In genomic region chr21:14388282-14388681, GRCh38 we compare ENCODE assay signal across 22 cellular contexts. TPM values are rescaled to one million over a fixed set of nuclear protein-coding genes. Genes with fewer than 3 reads are reported as not detected.
A peak's percentile ranks its signal among the peaks of the same experiment; 100 is the strongest.
DNase-seq lines count a peak whose midpoint lies in the region; ATAC-seq, FAIRE-seq and TF ChIP-seq lines count a peak whose summit lies in the region.
"Had no signal": no experiment of that assay in that cellular context is flagged by ENCODE, and none has a peak within 500 bp of the region (broad histone marks: within the 10 kb centered on the region; RNA-seq: fewer than 3 reads in every experiment).

No MANE protein-coding gene starts in this region.

- no peak overlapping the region for H4K5ac ChIP-seq in IMR-90 (ENCODE audit: low read depth, low read length)

- H2AK9ac ChIP-seq in IMR-90 (replicated peaks; ENCODE audit: low read depth, low read length, poor library complexity): no peak overlapping the region

- H3K27ac ChIP-seq in A549 (no peak overlapping the region), IMR-90 (ENCODE audit: insufficient read depth, low read length) (no peak overlapping the region), kidney (ENCODE audit: low read depth in 2 of 2, low read length in 2 of 2) (no peak overlapping the region)
- H3K27ac ChIP-seq: BLaER1 treated with 17β-estradiol and CSF1 and Interleukin-3, amounts not matched to agents 10 nM and 100 nM; C4-2B had no signal

- H3K9me3 ChIP-seq in A549: no peaks in the 10 kb centered on the region
- no peaks in the 10 kb centered on the region for H3K9me3 ChIP-seq in IMR-90 (ENCODE audit: control insufficient read depth, insufficient read depth, low read length)
- no peaks in the 10 kb centered on the region for H3K9me3 ChIP-seq in kidney (ENCODE audit: control insufficient read depth in 1 of 2, low read length in 2 of 2)
- H3K9me3 ChIP-seq: BLaER1 treated with 17β-estradiol and CSF1 and Interleukin-3, amounts not matched to agents 10 nM and 100 nM; Caco-2 had no signal

- H3K4me1 ChIP-seq in A549 (0 out of 3 replicates have a peak, but pooled peaks cover 3% of the 10 kb centered on the region), IMR-90 (ENCODE audit: control insufficient read depth, insufficient read depth, low read length) (no peaks in the 10 kb centered on the region), kidney (ENCODE audit: control insufficient read depth in 1 of 2, insufficient read depth in 1 of 2, low read depth in 1 of 2, low read length in 2 of 2) (no peaks in the 10 kb centered on the region)
- H3K4me1 ChIP-seq: Caco-2 had no signal

- H3K36me3 ChIP-seq in IMR-90 (ENCODE audit: control insufficient read depth, insufficient read depth, low read length) (no peaks in the 10 kb centered on the region), kidney (ENCODE audit: control insufficient read depth in 1 of 2, insufficient read depth in 2 of 2, low read length in 2 of 2) (no peaks in the 10 kb centered on the region)
- H3K36me3 ChIP-seq: BLaER1 treated with 17β-estradiol and CSF1 and Interleukin-3, amounts not matched to agents 10 nM and 100 nM had no signal

- DNase-seq in A549 (ENCODE audit: low read depth in 1 of 2, low spot score in 1 of 2): no peak
- DNase-seq in IMR-90: no peak
- no peak for DNase-seq in kidney
- no peak for DNase-seq in GM03348 (ENCODE audit: low spot score)
- DNase-seq: 8988T; AML-193; Caco-2; Calu3; CD4-positive, alpha-beta T cell; CD8-positive, alpha-beta T cell; DMS79 treated with DMSO at 0.1 percent for 48 hours; GF-D8 had no signal

- no peak overlapping the region for H3K18ac ChIP-seq in IMR-90 (ENCODE audit: low read depth, low read length)

- POLR2A ChIA-PET in A549 (lab: Yijun Ruan, JAX): no interaction called here
- POLR2A ChIA-PET in IMR-90 (lab: Charles Lee; ENCODE audit: unreplicated experiment): no interaction called here

- H3K14ac ChIP-seq in IMR-90 (replicated peaks; ENCODE audit: low read depth, low read length): no peak overlapping the region

- H3K27me3 ChIP-seq in IMR-90 (ENCODE audit: control insufficient read depth, insufficient read depth, low read length): no peaks in the 10 kb centered on the region
- H3K27me3 ChIP-seq: BLaER1 treated with 17β-estradiol and CSF1 and Interleukin-3, amounts not matched to agents 10 nM and 100 nM had no signal

- CTCF ChIA-PET in A549 (lab: Yijun Ruan, JAX): no interaction called here
- CTCF ChIA-PET in IMR-90 (lab: Yijun Ruan, JAX): no interaction called here

- TF ChIP-seq CTCF in A549 (IDR thresholded peaks at IDR 0.05) (no peak), IMR-90 (conservative IDR thresholded peaks at IDR 0.05; ENCODE audit: low read depth, low read length) (no peak), kidney (IDR thresholded peaks at IDR 0.05; ENCODE audit: borderline replicate concordance, extremely low read depth, insufficient read depth) (no peak)

- H2BK120ac ChIP-seq in IMR-90 (ENCODE audit: low read depth, low read length): no peak overlapping the region

- no peak overlapping the region for H3K23ac ChIP-seq in IMR-90 (ENCODE audit: low read depth, low read length)

- no peak overlapping the region for H2BK5ac ChIP-seq in IMR-90 (ENCODE audit: low read depth, low read length, poor library complexity, severe bottlenecking)

- no TSS peak for BruUV-seq in IMR-90 (replicated peaks; lab: Mats Ljungman, UMichigan)

- H3K9ac ChIP-seq in IMR-90 (ENCODE audit: low read depth, low read length): no peak overlapping the region
- H3K9ac ChIP-seq in kidney (ENCODE audit: low read length in 2 of 2): no peak overlapping the region
- H3K9ac ChIP-seq: BLaER1 treated with 17β-estradiol and CSF1 and Interleukin-3, amounts not matched to agents 10 nM and 100 nM had no signal

- no peak overlapping the region; the same call in 1 of the 2 replicates for H3K56ac ChIP-seq in IMR-90 (ENCODE audit: extremely low read depth, insufficient read depth, low read length)

- in situ Hi-C loops in IMR-90 (cut with MboI; ENCODE audit: low sequenced_read_pairs): loop anchor here (25.0 kb wide), 1 partner anchor 699 kb away; no protein-coding TSS in a partner anchor

- dilution Hi-C loops in IMR-90 (cut with HindIII; ENCODE audit: low sequenced_read_pairs, unreplicated experiment): no loop called here

- no peak overlapping the region for H2AFZ ChIP-seq in IMR-90 (replicated peaks; ENCODE audit: low read length, poor library complexity)

- WGBS in A549 (ENCODE audit: missing lambda C conversion rate): 72% methylated on average over 2 of the region's 2 CpGs
- WGBS in IMR-90 (ENCODE audit: extremely low coverage in 2 of 2, insufficient read length in 1 of 2), 2 experiments: no CpG with 5 or more reads among the region's 2 CpGs

- peaks cover 8% of the 10 kb centered on the region in 2 experiments; a peak in 2 of 4 replicates for H3K79me1 ChIP-seq in IMR-90 (ENCODE audit: low read depth in 1 of 2, low read length in 2 of 2)

- H4K91ac ChIP-seq in IMR-90 (ENCODE audit: insufficient read depth, low read depth, low read length): no peak overlapping the region

- no peak for TF ChIP-seq EP300 in A549 (IDR thresholded peaks at IDR 0.05)

- no peak overlapping the region for H2BK20ac ChIP-seq in IMR-90 (ENCODE audit: low read depth, low read length)

- H3K4me2 ChIP-seq in A549: no peak overlapping the region
- H3K4me2 ChIP-seq in IMR-90 (ENCODE audit: low read depth, low read length): no peak overlapping the region
- H3K4me2 ChIP-seq: BLaER1 treated with 17β-estradiol and CSF1 and Interleukin-3, amounts not matched to agents 10 nM and 100 nM had no signal

- no peak overlapping the region for H2AK5ac ChIP-seq in IMR-90 (ENCODE audit: low read depth, low read length)

- TF ChIP-seq POLR2A in A549 (IDR thresholded peaks at IDR 0.05; ENCODE audit: low read length) (no peak), IMR-90 (IDR thresholded peaks at IDR 0.05; ENCODE audit: low read depth, low read length) (no peak)

- FAIRE-seq in A549 (lab: Jason Lieb, UNC) (no peak), kidney (lab: Jason Lieb, UNC) (peak; percentile 15)
- FAIRE-seq: A204.1, D721Med, G401.6, GM12878, GM12892, GM18507, GM19239 had no signal

- no peak overlapping the region for H3K4ac ChIP-seq in IMR-90 (ENCODE audit: low read depth, low read length)

- ATAC-seq in A549: no peak
- no peak for ATAC-seq in IMR-90 (ENCODE audit: low read depth)
- no peak for ATAC-seq in GM21360 (IDR thresholded peaks at IDR 0.05; ENCODE audit: unreplicated experiment)
- ATAC-seq: CD8-positive, alpha-beta T cell; GM12878 had no signal

- no peaks in the 10 kb centered on the region for H4K20me1 ChIP-seq in IMR-90 (ENCODE audit: insufficient read depth, low read length)
- H4K20me1 ChIP-seq: BLaER1 treated with 17β-estradiol and CSF1 and Interleukin-3, amounts not matched to agents 10 nM and 100 nM had no signal

- H3K4me3 ChIP-seq in A549 (no peak overlapping the region), IMR-90 (ENCODE audit: insufficient read depth, low read depth, low read length) (no peak overlapping the region), kidney (ENCODE audit: low read length in 2 of 2) (no peak overlapping the region)
- H3K4me3 ChIP-seq: BLaER1 treated with 17β-estradiol and CSF1 and Interleukin-3, amounts not matched to agents 10 nM and 100 nM; GM12878 had no signal

- intact Hi-C loops in IMR-90 (cut with micrococcal nuclease) (loop anchor here (5.0 kb wide), 1 partner anchor 1209 kb away; no protein-coding TSS in a partner anchor), kidney (cut with DNase I) (no loop called here)

- no peaks in the 10 kb centered on the region; the same call in 1 of the 2 replicates for H3K9me1 ChIP-seq in IMR-90 (ENCODE audit: insufficient read depth, low read length)

- H2BK15ac ChIP-seq in IMR-90 (ENCODE audit: low read depth, low read length): no peak overlapping the region

- TF ChIP-seq RAD21 in A549 (conservative IDR thresholded peaks at IDR 0.05 in 1 of 2, IDR thresholded peaks at IDR 0.05 in 1 of 2) (no peak), IMR-90 (IDR thresholded peaks at IDR 0.05; ENCODE audit: low read length) (no peak)

- H4K8ac ChIP-seq in IMR-90 (ENCODE audit: low read depth in 2 of 2, low read length in 2 of 2): no peak overlapping the region

TF ChIP-seq in A549, 52 proteins besides CTCF, POLR2A, EP300 and RAD21 (continues in another document):
- TF ChIP-seq CEBPB (IDR thresholded peaks at IDR 0.05): no peak
- peak; percentile 55 for TF ChIP-seq NFE2L2 (conservative IDR thresholded peaks at IDR 0.05; ENCODE audit: low read length)
- peak; percentile 77 for TF ChIP-seq MAFK (IDR thresholded peaks at IDR 0.05; ENCODE audit: partially characterized antibody)
- no peak for TF ChIP-seq SMC3 (IDR thresholded peaks at IDR 0.05)
- TF ChIP-seq HOXB13 (CRISPR knock-in tag; IDR thresholded peaks at IDR 0.05; ENCODE audit: low read depth): no peak
- no peak for TF ChIP-seq ESRRA (IDR thresholded peaks at IDR 0.05; ENCODE audit: borderline replicate concordance, low read length)
- TF ChIP-seq ZNF302 (CRISPR knock-in tag; IDR thresholded peaks at IDR 0.05): no peak
- TF ChIP-seq RARB (CRISPR knock-in tag; IDR thresholded peaks at IDR 0.05): no peak
- no peak for TF ChIP-seq PHF8 (IDR thresholded peaks at IDR 0.05; ENCODE audit: borderline replicate concordance, low read depth)

TF ChIP-seq in IMR-90, 13 proteins besides CTCF, POLR2A, EP300 and RAD21:
- TF ChIP-seq BHLHE40 (IDR thresholded peaks at IDR 0.05; ENCODE audit: low read depth, low read length): no peak
- peak; percentile 81 for TF ChIP-seq NFE2L2 (IDR thresholded peaks at IDR 0.05; ENCODE audit: low read depth, low read length)
- no peak for TF ChIP-seq MAZ (IDR thresholded peaks at IDR 0.05; ENCODE audit: borderline replicate concordance, low read depth, low read length)
- TF ChIP-seq MAFK (IDR thresholded peaks at IDR 0.05; ENCODE audit: low read depth, low read length): peak; percentile 56
- no peak for TF ChIP-seq RFX5 (IDR thresholded peaks at IDR 0.05; ENCODE audit: low read depth, low read length)

RNA-seq across cellular contexts. Expression of gene HSPA13, which starts 5.3 kb away (rescaled TPM):
- polyA plus RNA-seq in A549 (2011; rRNA removed) (41.8 and 52.0 TPM in 2 replicates), A549 (2017; fragmentation: RNase III; extraction: RNeasy Plus Mini Kit Qiagen cat#74134 plus additional on column Dnase treatment) (13.4 to 16.0 TPM (median 15.5 TPM) in 3 replicates), IMR-90 (2012; rRNA removed) (11.7 and 16.3 TPM in 2 replicates), kidney (ENCODE audit: insufficient read depth, low read depth, low replicate concordance) (7.9 TPM)
- 3.1 and 3.3 TPM in 2 replicates for polyA plus RNA-seq in A549 (2012; cell fraction: cytosol; rRNA removed)
- 2.4 and 3.3 TPM in 2 replicates for polyA plus RNA-seq in A549 (2012; cell fraction: nucleus; rRNA removed)
- 16.5 and 17.2 TPM in 2 replicates for polyA minus RNA-seq in A549 (2011; rRNA and poly(A)+ RNA removed)
- total RNA-seq in IMR-90 (2012; rRNA removed) (43.7 and 68.9 TPM in 2 replicates), kidney (30.8 TPM)
- polyA plus RNA-seq in IMR-90 (2012; cell fraction: cytosol; rRNA removed): 1.8 and 2.8 TPM in 2 replicates
- 0.47 and 5.5 TPM in 2 replicates for polyA plus RNA-seq in IMR-90 (2012; cell fraction: nucleus; rRNA removed; ENCODE audit: low replicate concordance)
